9 cellular contexts compared by ENCODE assay signal in genomic region chr15:32659340-32659831, GRCh38. TPM values are rescaled to one million over a fixed set of nuclear protein-coding genes. Genes with fewer than 3 reads are reported as not detected.
A peak's percentile ranks its signal among the peaks of the same experiment; 100 is the strongest.
DNase-seq lines count a peak whose midpoint lies in the region; ATAC-seq and TF ChIP-seq lines count a peak whose summit lies in the region.
"Had no signal": no experiment of that assay in that cellular context is flagged by ENCODE, and none has a peak within 500 bp of the region (broad histone marks: within the 10 kb centered on the region; RNA-seq: fewer than 3 reads in every experiment).

No MANE protein-coding gene starts in this region.

- peak; percentile 5 for ATAC-seq in mucosa of descending colon
- no peak for ATAC-seq in GM21786 (IDR thresholded peaks at IDR 0.05; ENCODE audit: unreplicated experiment)
- no peak for ATAC-seq in activated CD4-positive, alpha-beta T cell treated with anti-CD3 and anti-CD28 coated beads for 36 hours

- H3K4me1 Mint-ChIP-seq in activated CD4-positive, alpha-beta T cell treated with anti-CD3 and anti-CD28 coated beads for 36 hours: peaks cover 11% of the 10 kb centered on the region

- peak; percentile 93 for DNase-seq in AG20443 (ENCODE audit: low spot score)
- DNase-seq in NCI-H1417 (lab: John Stamatoyannopoulos, UW): peak; percentile 19 to 84 (median 56)
- DNase-seq in T47D (ENCODE audit: low read depth in 1 of 2, low spot score in 1 of 2): peak; percentile 25 to 78
- DNase-seq in mucosa of descending colon: no peak
- no peak for DNase-seq in NCI-H128 (lab: John Stamatoyannopoulos, UW; ENCODE audit: unreplicated experiment)
- no peak for DNase-seq in DMS79 (lab: John Stamatoyannopoulos, UW)
- no peak for DNase-seq in activated CD4-positive, alpha-beta T cell treated with anti-CD3 and anti-CD28 coated beads for 36 hours
- DNase-seq: stimulated activated naive CD4-positive, alpha-beta T cell had no signal

- CTCF ChIA-PET in activated CD4-positive, alpha-beta T cell treated with anti-CD3 and anti-CD28 coated beads for 36 hours (lab: Charles Lee): interaction anchor here (1.5 kb wide), 1 partner anchor 9 kb away, joined by 6 read pairs; no protein-coding TSS in a partner anchor

- H3K4me3 ChIP-seq in mucosa of descending colon: no peak overlapping the region

- H3K9me3 Mint-ChIP-seq in activated CD4-positive, alpha-beta T cell treated with anti-CD3 and anti-CD28 coated beads for 36 hours (ENCODE audit: low read depth): no peaks in the 10 kb centered on the region

- intact Hi-C loops in mucosa of descending colon (cut with DNase I, micrococcal nuclease): loop anchor here in 1 of 2 donors (5.0 kb wide), 1 partner anchor 183 kb away; no protein-coding TSS in a partner anchor
- intact Hi-C loops in activated CD4-positive, alpha-beta T cell treated with anti-CD3 and anti-CD28 coated beads for 36 hours (cut with DNase I, micrococcal nuclease): no loop called here

- no peak overlapping the region for H3K4me3 Mint-ChIP-seq in activated CD4-positive, alpha-beta T cell treated with anti-CD3 and anti-CD28 coated beads for 36 hours

- no peaks in the 10 kb centered on the region for H3K9me3 ChIP-seq in mucosa of descending colon

- no peaks in the 10 kb centered on the region for H3K27me3 Mint-ChIP-seq in activated CD4-positive, alpha-beta T cell treated with anti-CD3 and anti-CD28 coated beads for 36 hours

- no peak overlapping the region for H3K27ac Mint-ChIP-seq in activated CD4-positive, alpha-beta T cell treated with anti-CD3 and anti-CD28 coated beads for 36 hours

- peaks cover 2% of the 10 kb centered on the region for H3K36me3 Mint-ChIP-seq in activated CD4-positive, alpha-beta T cell treated with anti-CD3 and anti-CD28 coated beads for 36 hours (ENCODE audit: low read depth)

- in situ Hi-C loops in T47D (cut with HindIII; ENCODE audit: low pct_unique_long_range_greater_than_20kb, low sequenced_read_pairs): no loop called here

- H3K36me3 ChIP-seq in mucosa of descending colon (ENCODE audit: low read depth): no peaks in the 10 kb centered on the region

- POLR2A ChIA-PET in activated CD4-positive, alpha-beta T cell treated with anti-CD3 and anti-CD28 coated beads for 36 hours (lab: Charles Lee): interaction anchor here (0.6 kb wide), 1 partner anchor 24 kb away, joined by 3 read pairs; no protein-coding TSS in a partner anchor

- TF ChIP-seq CTCF in mucosa of descending colon (IDR thresholded peaks at IDR 0.05): no peak

- no peaks in the 10 kb centered on the region for H3K4me1 ChIP-seq in mucosa of descending colon (ENCODE audit: low read depth)

RNA-seq across cellular contexts. Expression of gene SCG5, which starts 17.9 kb away (rescaled TPM):
- total RNA-seq in mucosa of descending colon: 1 to 10 TPM; 4.2 to 7.0 (median 5.7) TPM
- 1 to 10 TPM in 1 of 2 experiments, under 1 TPM in 1; 0.91 to 1.2 TPM for total RNA-seq in activated CD4-positive, alpha-beta T cell treated with anti-CD3 and anti-CD28 coated beads for 36 hours

RNA-seq across cellular contexts. Expression of gene ARHGAP11A, which starts 44.1 kb away (rescaled TPM):
- 10 to 100 TPM in 1 of 3 donors, 1 to 10 TPM in 2; 5.6 to 23.8 (median 7.7) TPM for total RNA-seq in mucosa of descending colon
- total RNA-seq in activated CD4-positive, alpha-beta T cell treated with anti-CD3 and anti-CD28 coated beads for 36 hours: 100 to 1,000 TPM; 111 to 155 TPM

RNA-seq across cellular contexts. Expression of gene GREM1, which starts 58.4 kb away (rescaled TPM):
- total RNA-seq in mucosa of descending colon: 10 to 100 TPM in 2 of 3 donors, 1 to 10 TPM in 1; 9.1 to 77.8 (median 44.8) TPM
- not detected for total RNA-seq in activated CD4-positive, alpha-beta T cell treated with anti-CD3 and anti-CD28 coated beads for 36 hours

Comparison
In these comparisons a context has a peak if more than half of its experiments do, and no peak if none do; other contexts are left out.
1. DNase-seq: peak in AG20443 (single experiment), NCI-H1417 (3 of 3) and T47D (2 of 2); none in mucosa of descending colon (0 of 3), NCI-H128 (single experiment), DMS79 (single experiment) and activated CD4-positive, alpha-beta T cell treated with anti-CD3 and anti-CD28 coated beads for 36 hours (single experiment).
2. RNA of gene ARHGAP11A, which starts 44.1 kb away (total RNA-seq): 111 to 155 TPM in activated CD4-positive, alpha-beta T cell treated with anti-CD3 and anti-CD28 coated beads for 36 hours; 5.6 to 23.8 TPM in mucosa of descending colon; every median in the first group is over 4 times any median in the second.
3. RNA of gene GREM1, which starts 58.4 kb away (total RNA-seq): 9.1 to 77.8 TPM in mucosa of descending colon; not detected in activated CD4-positive, alpha-beta T cell treated with anti-CD3 and anti-CD28 coated beads for 36 hours; every median in the first group is over 4 times any median in the second.